In the genomic region with DNA sequence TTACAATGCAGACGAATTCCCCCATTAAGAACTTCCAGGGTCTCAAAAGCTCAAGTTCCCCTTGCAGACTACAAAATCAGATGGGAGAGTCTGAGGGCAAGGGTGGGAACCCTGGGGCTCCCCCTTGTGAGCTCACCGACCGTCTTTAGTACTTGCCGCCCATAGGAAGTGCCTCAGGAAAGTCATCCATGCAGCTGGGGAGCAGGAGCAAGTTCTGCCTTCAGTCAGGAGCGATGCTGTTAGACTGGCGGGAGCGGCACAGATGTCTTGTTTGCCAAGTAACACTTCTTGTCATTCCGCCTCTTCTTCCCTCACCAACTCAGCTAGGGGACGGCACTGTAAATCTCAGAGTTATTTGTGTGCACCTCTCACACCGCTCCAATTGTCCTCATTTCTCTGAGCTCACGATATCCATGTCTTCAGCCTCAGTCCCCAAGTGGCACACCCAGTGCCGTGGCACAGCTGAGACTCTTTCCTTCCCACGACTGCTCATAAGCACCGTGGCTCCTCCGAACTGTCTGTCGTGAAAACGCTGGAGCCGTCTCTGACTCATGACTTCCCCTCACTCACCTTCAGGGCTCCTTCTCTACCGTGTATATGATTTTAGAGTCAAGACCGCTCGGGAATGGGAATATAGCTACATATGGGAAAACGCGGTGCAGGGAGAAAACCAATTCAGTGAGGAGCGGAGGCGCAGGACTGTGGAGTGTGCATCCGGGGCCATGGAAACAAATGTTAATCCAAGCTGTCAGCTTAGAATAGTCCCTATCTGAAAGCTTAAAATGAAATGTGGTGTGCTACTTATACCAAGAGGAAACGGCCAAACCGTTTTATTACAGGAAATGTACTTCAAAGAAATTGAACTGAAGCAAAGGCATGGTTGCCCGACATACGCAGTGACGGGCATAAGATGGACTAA, we compare ENCODE assay signal across 8 cellular contexts.
DNase-seq lines count a peak whose midpoint lies in the region; ATAC-seq lines count a peak whose summit lies in the region.

No MANE protein-coding gene starts in this region.

- H3K27me3 Mint-ChIP-seq in T-helper 2 cell treated with Interferon-gamma antibody and Interleukin-4, amounts not matched to agents 5 μg/mL and 100 μg/mL, for 36 hours (ENCODE audit: low read depth), result no peaks in the 10 kb centered on the region
- H3K27me3 Mint-ChIP-seq in central memory CD8-positive, alpha-beta T cell, result no peaks in the 10 kb centered on the region

- ATAC-seq in GM21576 (IDR thresholded peaks at IDR 0.05; ENCODE audit: unreplicated experiment) (peak; percentile 48), GM19324 (IDR thresholded peaks at IDR 0.05; ENCODE audit: low FRiP score, unreplicated experiment) (no peak)
- peak; percentile 76 for ATAC-seq in central memory CD8-positive, alpha-beta T cell (replicated peaks; ENCODE audit: extremely low read depth, poor library complexity, severe bottlenecking)

- DNase-seq in T-helper 2 cell treated with Interferon-gamma antibody and Interleukin-4, amounts not matched to agents 5 μg/mL and 100 μg/mL, for 36 hours (ENCODE audit: low spot score), result peak; percentile 53
- DNase-seq in central memory CD8-positive, alpha-beta T cell (ENCODE audit: low spot score in 2 of 2), result peak; percentile 25 to 42
- DNase-seq in stimulated activated CD8-positive, alpha-beta memory T cell treated with anti-CD3 and anti-CD28 coated beads, Interleukin-12 subunit alpha, Interleukin-12 subunit beta, amount 100 ng/mL, for 4 hours (ENCODE audit: low read depth), result peak; percentile 37
- no peak for DNase-seq in DMS114 treated with DMSO at 0.1 percent for 48 hours (lab: John Stamatoyannopoulos, UW; ENCODE audit: unreplicated experiment)
- no peak for DNase-seq in COR-L47 (lab: John Stamatoyannopoulos, UW)
- no peak for DNase-seq in iPS-NIHi7 (ENCODE audit: extremely low spot score)

- H3K4me1 Mint-ChIP-seq in T-helper 2 cell treated with Interferon-gamma antibody and Interleukin-4, amounts not matched to agents 5 μg/mL and 100 μg/mL, for 36 hours (ENCODE audit: low read depth), result peaks cover 70% of the 10 kb centered on the region
- H3K4me1 Mint-ChIP-seq in central memory CD8-positive, alpha-beta T cell, result peaks cover 59% of the 10 kb centered on the region

- peak overlapping the region; percentile 97 for H3K27ac Mint-ChIP-seq in T-helper 2 cell treated with Interferon-gamma antibody and Interleukin-4, amounts not matched to agents 5 μg/mL and 100 μg/mL, for 36 hours
- peak overlapping the region; percentile 95 for H3K27ac Mint-ChIP-seq in central memory CD8-positive, alpha-beta T cell (ENCODE audit: low read depth)

- peaks cover 12% of the 10 kb centered on the region for H3K9me3 Mint-ChIP-seq in T-helper 2 cell treated with Interferon-gamma antibody and Interleukin-4, amounts not matched to agents 5 μg/mL and 100 μg/mL, for 36 hours
- H3K9me3 Mint-ChIP-seq in central memory CD8-positive, alpha-beta T cell, result no peaks in the 10 kb centered on the region

- peak overlapping the region; percentile 93 for H3K4me3 Mint-ChIP-seq in T-helper 2 cell treated with Interferon-gamma antibody and Interleukin-4, amounts not matched to agents 5 μg/mL and 100 μg/mL, for 36 hours
- H3K4me3 Mint-ChIP-seq in central memory CD8-positive, alpha-beta T cell, result peak overlapping the region; percentile 85

- H3K36me3 Mint-ChIP-seq in T-helper 2 cell treated with Interferon-gamma antibody and Interleukin-4, amounts not matched to agents 5 μg/mL and 100 μg/mL, for 36 hours (ENCODE audit: low read depth), result peaks cover 87% of the 10 kb centered on the region
- H3K36me3 Mint-ChIP-seq in central memory CD8-positive, alpha-beta T cell (ENCODE audit: insufficient read depth), result peaks cover 20% of the 10 kb centered on the region

Comparison
In these comparisons a context has a peak if more than half of its experiments do, and no peak if none do; other contexts are left out.
1. DNase-seq: peak in T-helper 2 cell treated with Interferon-gamma antibody and Interleukin-4, amounts not matched to agents 5 μg/mL and 100 μg/mL, for 36 hours (single experiment), central memory CD8-positive, alpha-beta T cell (2 of 2) and stimulated activated CD8-positive, alpha-beta memory T cell treated with anti-CD3 and anti-CD28 coated beads, Interleukin-12 subunit alpha, Interleukin-12 subunit beta, amount 100 ng/mL, for 4 hours (single experiment); none in DMS114 treated with DMSO at 0.1 percent for 48 hours (single experiment), COR-L47 (single experiment) and iPS-NIHi7 (single experiment).